19 cellular contexts compared by ENCODE assay signal in the genomic region with DNA sequence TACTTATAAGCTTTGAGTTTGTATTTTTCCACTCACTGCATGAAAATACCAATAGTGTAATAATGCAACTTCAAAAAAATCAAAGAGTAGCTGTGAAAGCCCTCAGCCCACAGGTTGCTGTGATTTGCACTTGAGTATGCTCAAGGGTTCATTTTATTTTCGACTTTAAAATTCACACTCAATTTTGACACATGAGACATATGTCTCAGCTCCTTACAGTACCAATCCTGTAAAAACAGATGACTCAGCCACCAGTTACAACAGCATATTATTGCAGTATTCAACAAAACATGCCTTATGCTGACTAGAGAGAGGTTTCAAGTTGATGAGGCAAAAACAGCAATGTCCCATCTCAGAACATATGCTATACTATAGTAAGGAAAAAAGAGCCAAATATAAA.
DNase-seq lines count a peak whose midpoint lies in the region; ATAC-seq and TF ChIP-seq lines count a peak whose summit lies in the region.
"Had no signal": no experiment of that assay in that cellular context is flagged by ENCODE, and none has a peak within 500 bp of the region (broad histone marks: within the 10 kb centered on the region; RNA-seq: fewer than 3 reads in every experiment).

No MANE protein-coding gene starts in this region.

- H3K36me3 ChIP-seq in thyroid gland = no peaks in the 10 kb centered on the region
- H3K36me3 ChIP-seq: adrenal gland, SJSA1 had no signal

- H3K4me1 Mint-ChIP-seq in immature natural killer cell = no peaks in the 10 kb centered on the region
- H3K4me1 Mint-ChIP-seq: CD8-positive, alpha-beta memory T cell; GM23338 had no signal

- H3K27ac ChIP-seq in thyroid gland = no peak overlapping the region
- H3K27ac ChIP-seq: adrenal gland, HL-60, SJSA1, VCaP had no signal

- peaks cover 0 to 3% (median 2%) of the 10 kb centered on the region in 3 donors for H3K27me3 Mint-ChIP-seq in immature natural killer cell (ENCODE audit: low read depth in 3 of 3)
- H3K27me3 Mint-ChIP-seq: CD8-positive, alpha-beta memory T cell; effector memory CD8-positive, alpha-beta T cell had no signal

- intact Hi-C loops in thyroid gland (cut with DNase I) = no loop called here

- no peaks in the 10 kb centered on the region for H3K27me3 ChIP-seq in thyroid gland
- H3K27me3 ChIP-seq: adrenal gland, SJSA1 had no signal

- no peaks in the 10 kb centered on the region for H3K36me3 Mint-ChIP-seq in immature natural killer cell
- H3K36me3 Mint-ChIP-seq: CD8-positive, alpha-beta memory T cell had no signal

- H3K4me3 ChIP-seq in thyroid gland (replicated peaks in 1 of 3) = no peak overlapping the region
- H3K4me3 ChIP-seq: adrenal gland, GM23338, SJSA1 had no signal

- peaks cover 0 to 4% (median under 1%) of the 10 kb centered on the region in 6 donors for H3K9me3 Mint-ChIP-seq in immature natural killer cell
- H3K9me3 Mint-ChIP-seq: CD8-positive, alpha-beta memory T cell; GM23338 had no signal

- TF ChIP-seq POLR2A in thyroid gland (IDR thresholded peaks at IDR 0.05) = no peak

- no peaks in the 10 kb centered on the region for H3K9me3 ChIP-seq in thyroid gland
- H3K9me3 ChIP-seq: adrenal gland, SJSA1 had no signal

- DNase-seq in GM03348 (ENCODE audit: low spot score) = peak; percentile 64
- peak; percentile 49 for DNase-seq in NCI-H460 (ENCODE audit: extremely low read depth, low read depth)
- peak; percentile 14 for DNase-seq in non-pigmented ciliary epithelial cell (ENCODE audit: low read depth)
- DNase-seq in activated T-cell treated with anti-CD3 and anti-CD28 coated beads, Interleukin-2, amount 50 U/mL, for 48 hours = no peak
- DNase-seq in immature natural killer cell = no peak
- DNase-seq in 8988T = no peak
- DNase-seq in thyroid gland = no peak
- DNase-seq: activated CD8-positive, alpha-beta memory T cell treated with anti-CD3 and anti-CD28 coated beads, Interleukin-2, amount 50 U/mL, for 48 hours; adrenal gland; CD8-positive, alpha-beta memory T cell; effector memory CD8-positive, alpha-beta T cell; NCI-H1105 treated with DMSO at 0.1 percent for 48 hours; NCI-H82; right cardiac atrium had no signal

- 70 to 79% methylated on average over 1 of the region's 1 CpG for WGBS in thyroid gland, 2 donors

- no peak for TF ChIP-seq CTCF in thyroid gland (IDR thresholded peaks at IDR 0.05)

- peak; percentile 61 for ATAC-seq in esophagus mucosa
- ATAC-seq: effector memory CD8-positive, alpha-beta T cell; GM23338; right cardiac atrium had no signal

- no peak overlapping the region for H3K4me3 Mint-ChIP-seq in immature natural killer cell
- H3K4me3 Mint-ChIP-seq: CD8-positive, alpha-beta memory T cell; effector memory CD8-positive, alpha-beta T cell; GM23338 had no signal

- no peak overlapping the region for H3K27ac Mint-ChIP-seq in immature natural killer cell
- H3K27ac Mint-ChIP-seq: CD8-positive, alpha-beta memory T cell; effector memory CD8-positive, alpha-beta T cell; GM23338 had no signal

- no peaks in the 10 kb centered on the region for H3K4me1 ChIP-seq in thyroid gland
- H3K4me1 ChIP-seq: SJSA1 had no signal

Comparison
In these comparisons a context has a peak if more than half of its experiments do, and no peak if none do; other contexts are left out.
1. DNase-seq: peak in GM03348 (single experiment), NCI-H460 (single experiment) and non-pigmented ciliary epithelial cell (single experiment); none in activated T-cell treated with anti-CD3 and anti-CD28 coated beads, Interleukin-2, amount 50 U/mL, for 48 hours (0 of 2), immature natural killer cell (0 of 3), 8988T (single experiment) and thyroid gland (0 of 2).